Comparison of ENCODE assay signal across 22 cellular contexts in genomic region chr16:82874672-82875071, GRCh38.
"Had no signal": no experiment of that assay in that cellular context is flagged by ENCODE, and none has a peak within 500 bp of the region (broad histone marks: within the 10 kb centered on the region; RNA-seq: fewer than 3 reads in every experiment).

No MANE protein-coding gene starts in this region.

- H3K27me3 Mint-ChIP-seq: activated CD4-positive, alpha-beta memory T cell treated with anti-CD3 and anti-CD28 coated beads, Interleukin-2, amount 10 ng/mL, durations not matched to agents 7 days and 5 days; activated naive CD8-positive, alpha-beta T cell treated with anti-CD3 and anti-CD28 coated beads, Interleukin-2, amount 10 ng/mL, durations not matched to agents 7 days and 5 days had no signal

- DNase-seq: activated CD4-positive, alpha-beta memory T cell treated with anti-CD3 and anti-CD28 coated beads, Interleukin-2, amount 10 ng/mL, durations not matched to agents 7 days and 5 days; activated CD4-positive, alpha-beta T cell treated with anti-CD3 and anti-CD28 coated beads for 36 hours; activated CD4-positive, alpha-beta T cell treated with anti-CD3 and anti-CD28 coated beads, Interleukin-2, amount 50 U/mL, for 1 hour; activated naive CD4-positive, alpha-beta T cell treated with anti-CD3 and anti-CD28 coated beads, Interleukin-2, amount 50 U/mL, for 16 hours; activated naive CD8-positive, alpha-beta T cell treated with anti-CD3 and anti-CD28 coated beads, Interleukin-2, amount 10 ng/mL, durations not matched to agents 7 days and 5 days; activated T-cell treated with anti-CD3 and anti-CD28 coated beads for 4 hours; adrenal gland; anterior cingulate cortex; IMR-90; Kasumi-1; KBM-7; NCI-H1105 treated with DMSO at 0.1 percent for 48 hours; NCI-H1436 treated with DMSO at 0.1 percent for 48 hours; NCI-H187; NCI-H2081; NCI-H510A treated with DMSO at 0.1 percent for 48 hours; NCI-H69; PC-9; SHP77 treated with DMSO at 0.1 percent for 48 hours; T-helper 1 cell had no signal

- H3K9me3 ChIP-seq: adrenal gland, breast epithelium had no signal

- H3K27ac ChIP-seq: adrenal gland, breast epithelium, PC-9, VCaP had no signal

- H3K36me3 Mint-ChIP-seq: activated naive CD8-positive, alpha-beta T cell treated with anti-CD3 and anti-CD28 coated beads, Interleukin-2, amount 10 ng/mL, durations not matched to agents 7 days and 5 days had no signal

- H3K4me1 Mint-ChIP-seq: activated CD4-positive, alpha-beta memory T cell treated with anti-CD3 and anti-CD28 coated beads, Interleukin-2, amount 10 ng/mL, durations not matched to agents 7 days and 5 days; activated CD4-positive, alpha-beta T cell treated with anti-CD3 and anti-CD28 coated beads for 36 hours; activated naive CD8-positive, alpha-beta T cell treated with anti-CD3 and anti-CD28 coated beads, Interleukin-2, amount 10 ng/mL, durations not matched to agents 7 days and 5 days had no signal

- H3K36me3 ChIP-seq: adrenal gland, breast epithelium had no signal

- ATAC-seq: activated CD4-positive, alpha-beta T cell treated with anti-CD3 and anti-CD28 coated beads for 36 hours had no signal

- H3K27ac Mint-ChIP-seq: activated CD4-positive, alpha-beta memory T cell treated with anti-CD3 and anti-CD28 coated beads, Interleukin-2, amount 10 ng/mL, durations not matched to agents 7 days and 5 days; activated CD4-positive, alpha-beta T cell treated with anti-CD3 and anti-CD28 coated beads for 36 hours; activated naive CD8-positive, alpha-beta T cell treated with anti-CD3 and anti-CD28 coated beads, Interleukin-2, amount 10 ng/mL, durations not matched to agents 7 days and 5 days had no signal

- H2AFZ ChIP-seq: PC-9 had no signal

- H3K4me3 Mint-ChIP-seq: activated CD4-positive, alpha-beta memory T cell treated with anti-CD3 and anti-CD28 coated beads, Interleukin-2, amount 10 ng/mL, durations not matched to agents 7 days and 5 days; activated CD4-positive, alpha-beta T cell treated with anti-CD3 and anti-CD28 coated beads for 36 hours; activated naive CD8-positive, alpha-beta T cell treated with anti-CD3 and anti-CD28 coated beads, Interleukin-2, amount 10 ng/mL, durations not matched to agents 7 days and 5 days had no signal

- H3K27me3 ChIP-seq: adrenal gland, breast epithelium had no signal

- H3K4me1 ChIP-seq: adrenal gland, breast epithelium had no signal

- H3K4me3 ChIP-seq: adrenal gland, breast epithelium, PC-9 had no signal

- H3K4me2 ChIP-seq: PC-9 had no signal
